23 cellular contexts compared by ENCODE assay signal in the genomic region with DNA sequence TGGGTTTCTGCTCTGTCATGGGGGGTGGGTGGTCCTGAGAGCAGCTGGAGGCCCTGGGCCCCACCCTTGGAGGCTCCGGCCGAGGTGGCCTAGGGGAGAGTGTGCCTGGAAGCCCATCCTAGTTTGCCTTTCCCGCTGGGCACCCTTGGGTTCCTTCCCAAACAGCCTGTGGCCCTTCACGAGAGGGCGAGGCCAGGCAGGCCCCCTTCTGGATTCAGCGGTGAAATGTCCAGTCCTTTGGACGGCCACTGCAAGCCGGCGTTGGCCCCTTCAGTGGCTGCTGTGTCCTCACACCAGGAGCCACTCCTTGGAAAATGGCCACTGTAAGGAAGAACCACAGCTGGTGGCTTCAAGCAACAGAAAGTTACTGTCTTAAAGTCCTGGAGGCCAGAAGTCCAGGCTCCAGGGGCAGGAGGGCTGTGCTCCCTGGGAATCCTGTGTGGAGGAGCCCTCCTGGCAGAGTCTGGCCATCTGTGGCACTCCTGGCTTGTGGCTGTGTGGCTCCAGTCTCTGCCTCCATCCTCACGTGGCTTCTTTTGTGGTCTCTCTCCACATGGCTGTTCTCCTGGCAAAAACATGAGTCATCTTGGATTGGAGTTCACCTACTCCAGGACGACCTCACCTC.
"Had no signal": no experiment of that assay in that cellular context is flagged by ENCODE, and none has a peak within 500 bp of the region (broad histone marks: within the 10 kb centered on the region; RNA-seq: fewer than 3 reads in every experiment).

No MANE protein-coding gene starts in this region.

- H3K4me3 Mint-ChIP-seq: activated CD4-positive, alpha-beta T cell treated with anti-CD3 and anti-CD28 coated beads for 36 hours; activated naive CD4-positive, alpha-beta T cell treated with anti-CD3 and anti-CD28 coated beads, Interleukin-2, amount 10 ng/mL, durations not matched to agents 7 days and 5 days; immature natural killer cell; memory B cell; natural killer cell treated with Interleukin-12 subunit alpha and Interleukin-12 subunit beta and Interleukin-15 and Interleukin-18, amount 100 ng/mL, for 72 hours; T-helper 1 cell treated with Interleukin-12 subunit alpha and Interleukin-12 subunit beta and Interleukin-4 antibody, amounts not matched to agents 30 μg/mL and 1 μg/mL, for 36 hours; WTC11 had no signal

- H3K4me1 Mint-ChIP-seq: activated CD4-positive, alpha-beta T cell treated with anti-CD3 and anti-CD28 coated beads for 36 hours; activated naive CD4-positive, alpha-beta T cell treated with anti-CD3 and anti-CD28 coated beads, Interleukin-2, amount 10 ng/mL, durations not matched to agents 7 days and 5 days; immature natural killer cell; memory B cell; WTC11 had no signal

- H3K27ac Mint-ChIP-seq: activated CD4-positive, alpha-beta T cell treated with anti-CD3 and anti-CD28 coated beads for 36 hours; activated naive CD4-positive, alpha-beta T cell treated with anti-CD3 and anti-CD28 coated beads, Interleukin-2, amount 10 ng/mL, durations not matched to agents 7 days and 5 days; immature natural killer cell; memory B cell; natural killer cell treated with Interleukin-12 subunit alpha and Interleukin-12 subunit beta and Interleukin-15 and Interleukin-18, amount 100 ng/mL, for 72 hours; T-helper 1 cell treated with Interleukin-12 subunit alpha and Interleukin-12 subunit beta and Interleukin-4 antibody, amounts not matched to agents 30 μg/mL and 1 μg/mL, for 36 hours; WTC11 had no signal

- H3K9me3 Mint-ChIP-seq: immature natural killer cell; memory B cell; natural killer cell treated with Interleukin-12 subunit alpha and Interleukin-12 subunit beta and Interleukin-15 and Interleukin-18, amount 100 ng/mL, for 72 hours; T-helper 1 cell treated with Interleukin-12 subunit alpha and Interleukin-12 subunit beta and Interleukin-4 antibody, amounts not matched to agents 30 μg/mL and 1 μg/mL, for 36 hours had no signal

- H3K36me3 ChIP-seq: neutrophil, right lobe of liver, tibial artery, uterus had no signal

- H3K36me3 Mint-ChIP-seq: activated naive CD4-positive, alpha-beta T cell treated with anti-CD3 and anti-CD28 coated beads, Interleukin-2, amount 10 ng/mL, durations not matched to agents 7 days and 5 days; immature natural killer cell; memory B cell; natural killer cell treated with Interleukin-12 subunit alpha and Interleukin-12 subunit beta and Interleukin-15 and Interleukin-18, amount 100 ng/mL, for 72 hours; WTC11 had no signal

- H3K4me1 ChIP-seq: right lobe of liver, tibial artery, uterus had no signal

- ATAC-seq: activated CD4-positive, alpha-beta T cell treated with anti-CD3 and anti-CD28 coated beads for 36 hours; esophagus mucosa; natural killer cell treated with Interleukin-12 subunit alpha and Interleukin-12 subunit beta and Interleukin-15 and Interleukin-18, amount 100 ng/mL, for 72 hours; right lobe of liver; stimulated activated naive CD8-positive, alpha-beta T cell treated with anti-CD3 and anti-CD28 coated beads, Interleukin-15, Interleukin-2, amounts not matched to agents 100 U/mL and 50 U/mL, for 24 hours; WTC11 had no signal

- DNase-seq: activated CD4-positive, alpha-beta T cell treated with anti-CD3 and anti-CD28 coated beads for 36 hours; activated CD4-positive, alpha-beta T cell treated with anti-CD3 and anti-CD28 coated beads, Interleukin-2, amount 50 U/mL, for 4 hours; activated CD8-positive, alpha-beta memory T cell treated with anti-CD3 and anti-CD28 coated beads for 24 hours; activated naive CD4-positive, alpha-beta T cell treated with anti-CD3 and anti-CD28 coated beads, Interleukin-2, amount 10 ng/mL, durations not matched to agents 7 days and 5 days; activated T-cell treated with anti-CD3 and anti-CD28 coated beads, Interleukin-2, amount 50 U/mL, for 48 hours; amygdala; dermis blood vessel endothelial cell; effector memory CD4-positive, alpha-beta T cell; foreskin melanocyte; immature natural killer cell; right lobe of liver; stimulated activated CD4-positive, alpha-beta T cell treated with anti-CD3 and anti-CD28 coated beads, Interleukin-4, amount 100 ng/mL, for 24 hours; stimulated activated naive CD8-positive, alpha-beta T cell treated with anti-CD3 and anti-CD28 coated beads, Interleukin-15, Interleukin-2, amounts not matched to agents 100 U/mL and 50 U/mL, for 24 hours; substantia nigra; T1000; uterus had no signal

- H3K4me3 ChIP-seq: right lobe of liver, tibial artery, uterus had no signal

- H3K27ac ChIP-seq: neutrophil, right lobe of liver, tibial artery, uterus had no signal

- H3K27me3 ChIP-seq: right lobe of liver had no signal

- H3K9me3 ChIP-seq: neutrophil, right lobe of liver, tibial artery, uterus had no signal
